Comparison of ENCODE assay signal across 1 cellular context in the genomic region with DNA sequence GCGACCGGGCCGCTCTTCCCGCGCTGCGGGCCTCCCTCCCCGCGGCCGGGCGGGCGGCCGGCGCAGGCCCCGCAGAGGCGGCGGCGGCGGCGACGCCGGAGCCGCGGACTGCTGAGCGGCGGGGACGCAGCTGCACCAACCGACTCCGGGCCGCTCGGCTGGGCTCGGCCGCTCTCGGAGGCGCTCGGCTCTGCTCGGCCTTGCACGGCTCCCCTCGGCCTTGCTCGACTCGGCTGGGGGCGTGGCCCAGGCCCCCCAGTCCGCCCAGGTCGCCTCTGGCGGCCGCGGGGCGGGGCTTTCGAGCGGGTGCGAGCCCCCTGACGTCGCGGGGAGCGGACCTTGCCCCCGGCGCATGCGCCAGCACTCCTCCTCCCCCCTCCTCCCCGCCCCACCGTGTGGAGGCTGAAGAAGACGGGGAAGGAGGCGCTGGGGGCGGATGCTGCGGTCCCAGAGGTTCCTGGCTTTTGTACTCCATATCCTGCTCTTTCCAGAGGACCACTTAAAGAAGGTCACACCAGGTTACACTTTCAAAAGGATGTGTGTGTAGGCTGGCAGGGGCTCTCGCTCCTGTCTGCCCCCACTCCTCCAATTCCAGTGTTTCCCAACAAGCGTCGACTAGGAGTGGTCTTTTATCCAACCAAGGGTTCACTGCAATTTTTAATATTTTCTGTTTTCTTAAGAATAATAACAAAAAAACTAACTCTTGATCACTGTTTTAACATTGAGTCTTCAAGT.
TF ChIP-seq lines count a peak whose summit lies in the region.

A gene with protein sequence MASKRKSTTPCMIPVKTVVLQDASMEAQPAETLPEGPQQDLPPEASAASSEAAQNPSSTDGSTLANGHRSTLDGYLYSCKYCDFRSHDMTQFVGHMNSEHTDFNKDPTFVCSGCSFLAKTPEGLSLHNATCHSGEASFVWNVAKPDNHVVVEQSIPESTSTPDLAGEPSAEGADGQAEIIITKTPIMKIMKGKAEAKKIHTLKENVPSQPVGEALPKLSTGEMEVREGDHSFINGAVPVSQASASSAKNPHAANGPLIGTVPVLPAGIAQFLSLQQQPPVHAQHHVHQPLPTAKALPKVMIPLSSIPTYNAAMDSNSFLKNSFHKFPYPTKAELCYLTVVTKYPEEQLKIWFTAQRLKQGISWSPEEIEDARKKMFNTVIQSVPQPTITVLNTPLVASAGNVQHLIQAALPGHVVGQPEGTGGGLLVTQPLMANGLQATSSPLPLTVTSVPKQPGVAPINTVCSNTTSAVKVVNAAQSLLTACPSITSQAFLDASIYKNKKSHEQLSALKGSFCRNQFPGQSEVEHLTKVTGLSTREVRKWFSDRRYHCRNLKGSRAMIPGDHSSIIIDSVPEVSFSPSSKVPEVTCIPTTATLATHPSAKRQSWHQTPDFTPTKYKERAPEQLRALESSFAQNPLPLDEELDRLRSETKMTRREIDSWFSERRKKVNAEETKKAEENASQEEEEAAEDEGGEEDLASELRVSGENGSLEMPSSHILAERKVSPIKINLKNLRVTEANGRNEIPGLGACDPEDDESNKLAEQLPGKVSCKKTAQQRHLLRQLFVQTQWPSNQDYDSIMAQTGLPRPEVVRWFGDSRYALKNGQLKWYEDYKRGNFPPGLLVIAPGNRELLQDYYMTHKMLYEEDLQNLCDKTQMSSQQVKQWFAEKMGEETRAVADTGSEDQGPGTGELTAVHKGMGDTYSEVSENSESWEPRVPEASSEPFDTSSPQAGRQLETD (minus strand): TSS at position 196 of the 735 bp plus-strand sequence. CDS start 112,815 bp downstream, outside the sequence.

TF ChIP-seq in HepG2, 621 proteins besides CTCF, POLR2A, EP300 and RAD21 (continued from another document and continues in another):
- peak; percentile 64; the same call in 1 of the 2 replicates for TF ChIP-seq KDM2A (CRISPR knock-in tag; IDR thresholded peaks at IDR 0.05; ENCODE audit: borderline replicate concordance, low read depth)
- no peak for TF ChIP-seq GTF2F1 (IDR thresholded peaks at IDR 0.05; ENCODE audit: low read length)
- no peak for TF ChIP-seq RFX1 (IDR thresholded peaks at IDR 0.05)
- TF ChIP-seq, protein P1, sequence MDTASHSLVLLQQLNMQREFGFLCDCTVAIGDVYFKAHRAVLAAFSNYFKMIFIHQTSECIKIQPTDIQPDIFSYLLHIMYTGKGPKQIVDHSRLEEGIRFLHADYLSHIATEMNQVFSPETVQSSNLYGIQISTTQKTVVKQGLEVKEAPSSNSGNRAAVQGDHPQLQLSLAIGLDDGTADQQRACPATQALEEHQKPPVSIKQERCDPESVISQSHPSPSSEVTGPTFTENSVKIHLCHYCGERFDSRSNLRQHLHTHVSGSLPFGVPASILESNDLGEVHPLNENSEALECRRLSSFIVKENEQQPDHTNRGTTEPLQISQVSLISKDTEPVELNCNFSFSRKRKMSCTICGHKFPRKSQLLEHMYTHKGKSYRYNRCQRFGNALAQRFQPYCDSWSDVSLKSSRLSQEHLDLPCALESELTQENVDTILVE (CRISPR knock-in tag; IDR thresholded peaks at IDR 0.05) = no peak
- peak; percentile 13; the same call in 1 of the 2 replicates for TF ChIP-seq KAT7 (CRISPR knock-in tag; IDR thresholded peaks at IDR 0.05; ENCODE audit: borderline replicate concordance)
- no peak for TF ChIP-seq ZNF337 (CRISPR knock-in tag; IDR thresholded peaks at IDR 0.05; ENCODE audit: borderline replicate concordance, low read depth)
- TF ChIP-seq KDM5B (CRISPR knock-in tag; IDR thresholded peaks at IDR 0.05; ENCODE audit: borderline replicate concordance) = peak; percentile 73; the same call in 1 of the 2 replicates
- TF ChIP-seq NFYB (CRISPR knock-in tag; IDR thresholded peaks at IDR 0.05) = 0 out of 2 replicates have a peak, but pooled peaks have one; percentile 9
- no peak for TF ChIP-seq ZNF780A (CRISPR knock-in tag; IDR thresholded peaks at IDR 0.05)
- TF ChIP-seq HHEX (CRISPR knock-in tag; IDR thresholded peaks at IDR 0.05) = no peak
- TF ChIP-seq, protein P2, sequence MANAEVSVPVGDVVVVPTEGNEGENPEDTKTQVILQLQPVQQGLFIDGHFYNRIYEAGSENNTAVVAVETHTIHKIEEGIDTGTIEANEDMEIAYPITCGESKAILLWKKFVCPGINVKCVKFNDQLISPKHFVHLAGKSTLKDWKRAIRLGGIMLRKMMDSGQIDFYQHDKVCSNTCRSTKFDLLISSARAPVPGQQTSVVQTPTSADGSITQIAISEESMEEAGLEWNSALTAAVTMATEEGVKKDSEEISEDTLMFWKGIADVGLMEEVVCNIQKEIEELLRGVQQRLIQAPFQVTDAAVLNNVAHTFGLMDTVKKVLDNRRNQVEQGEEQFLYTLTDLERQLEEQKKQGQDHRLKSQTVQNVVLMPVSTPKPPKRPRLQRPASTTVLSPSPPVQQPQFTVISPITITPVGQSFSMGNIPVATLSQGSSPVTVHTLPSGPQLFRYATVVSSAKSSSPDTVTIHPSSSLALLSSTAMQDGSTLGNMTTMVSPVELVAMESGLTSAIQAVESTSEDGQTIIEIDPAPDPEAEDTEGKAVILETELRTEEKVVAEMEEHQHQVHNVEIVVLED (CRISPR knock-in tag; IDR thresholded peaks at IDR 0.05; ENCODE audit: borderline replicate concordance) = peak; percentile 80
- TF ChIP-seq CCAR2 (optimal IDR thresholded peaks at IDR 0.05; ENCODE audit: low read depth, low read length) = no peak
- no peak for TF ChIP-seq CHD2 (IDR thresholded peaks at IDR 0.05; ENCODE audit: low read depth, low read length)
- TF ChIP-seq, protein P3, sequence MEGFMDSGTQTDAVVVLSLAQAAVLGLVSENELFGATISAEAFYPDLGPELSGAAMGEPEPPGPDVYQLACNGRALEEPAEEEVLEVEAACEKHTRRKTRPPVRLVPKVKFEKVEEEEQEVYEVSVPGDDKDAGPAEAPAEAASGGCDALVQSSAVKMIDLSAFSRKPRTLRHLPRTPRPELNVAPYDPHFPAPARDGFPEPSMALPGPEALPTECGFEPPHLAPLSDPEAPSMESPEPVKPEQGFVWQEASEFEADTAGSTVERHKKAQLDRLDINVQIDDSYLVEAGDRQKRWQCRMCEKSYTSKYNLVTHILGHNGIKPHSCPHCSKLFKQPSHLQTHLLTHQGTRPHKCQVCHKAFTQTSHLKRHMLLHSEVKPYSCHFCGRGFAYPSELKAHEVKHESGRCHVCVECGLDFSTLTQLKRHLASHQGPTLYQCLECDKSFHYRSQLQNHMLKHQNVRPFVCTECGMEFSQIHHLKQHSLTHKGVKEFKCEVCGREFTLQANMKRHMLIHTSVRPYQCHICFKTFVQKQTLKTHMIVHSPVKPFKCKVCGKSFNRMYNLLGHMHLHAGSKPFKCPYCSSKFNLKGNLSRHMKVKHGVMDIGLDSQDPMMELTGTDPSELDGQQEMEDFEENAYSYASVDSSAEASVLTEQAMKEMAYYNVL (CRISPR knock-in tag; IDR thresholded peaks at IDR 0.05; ENCODE audit: borderline replicate concordance) = peak; percentile 69; the same call in 1 of the 2 replicates
- no peak for TF ChIP-seq ZNF562 (CRISPR knock-in tag; IDR thresholded peaks at IDR 0.05; ENCODE audit: borderline replicate concordance)
- no peak for TF ChIP-seq GABPA (IDR thresholded peaks at IDR 0.05; ENCODE audit: low read depth, low read length)
- no peak for TF ChIP-seq GABPA (CRISPR knock-in tag; IDR thresholded peaks at IDR 0.05; ENCODE audit: low read depth)
- no peak; the same call in 1 of the 2 replicates for TF ChIP-seq CBX5 (CRISPR knock-in tag; IDR thresholded peaks at IDR 0.05; ENCODE audit: borderline replicate concordance)
- TF ChIP-seq MED13 (CRISPR knock-in tag; IDR thresholded peaks at IDR 0.05) = 0 out of 2 replicates have a peak, but pooled peaks have one; percentile 18
- TF ChIP-seq, protein P4, sequence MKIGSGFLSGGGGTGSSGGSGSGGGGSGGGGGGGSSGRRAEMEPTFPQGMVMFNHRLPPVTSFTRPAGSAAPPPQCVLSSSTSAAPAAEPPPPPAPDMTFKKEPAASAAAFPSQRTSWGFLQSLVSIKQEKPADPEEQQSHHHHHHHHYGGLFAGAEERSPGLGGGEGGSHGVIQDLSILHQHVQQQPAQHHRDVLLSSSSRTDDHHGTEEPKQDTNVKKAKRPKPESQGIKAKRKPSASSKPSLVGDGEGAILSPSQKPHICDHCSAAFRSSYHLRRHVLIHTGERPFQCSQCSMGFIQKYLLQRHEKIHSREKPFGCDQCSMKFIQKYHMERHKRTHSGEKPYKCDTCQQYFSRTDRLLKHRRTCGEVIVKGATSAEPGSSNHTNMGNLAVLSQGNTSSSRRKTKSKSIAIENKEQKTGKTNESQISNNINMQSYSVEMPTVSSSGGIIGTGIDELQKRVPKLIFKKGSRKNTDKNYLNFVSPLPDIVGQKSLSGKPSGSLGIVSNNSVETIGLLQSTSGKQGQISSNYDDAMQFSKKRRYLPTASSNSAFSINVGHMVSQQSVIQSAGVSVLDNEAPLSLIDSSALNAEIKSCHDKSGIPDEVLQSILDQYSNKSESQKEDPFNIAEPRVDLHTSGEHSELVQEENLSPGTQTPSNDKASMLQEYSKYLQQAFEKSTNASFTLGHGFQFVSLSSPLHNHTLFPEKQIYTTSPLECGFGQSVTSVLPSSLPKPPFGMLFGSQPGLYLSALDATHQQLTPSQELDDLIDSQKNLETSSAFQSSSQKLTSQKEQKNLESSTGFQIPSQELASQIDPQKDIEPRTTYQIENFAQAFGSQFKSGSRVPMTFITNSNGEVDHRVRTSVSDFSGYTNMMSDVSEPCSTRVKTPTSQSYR (CRISPR knock-in tag; IDR thresholded peaks at IDR 0.05; ENCODE audit: borderline replicate concordance) = peak; percentile 82
- TF ChIP-seq, protein P5, sequence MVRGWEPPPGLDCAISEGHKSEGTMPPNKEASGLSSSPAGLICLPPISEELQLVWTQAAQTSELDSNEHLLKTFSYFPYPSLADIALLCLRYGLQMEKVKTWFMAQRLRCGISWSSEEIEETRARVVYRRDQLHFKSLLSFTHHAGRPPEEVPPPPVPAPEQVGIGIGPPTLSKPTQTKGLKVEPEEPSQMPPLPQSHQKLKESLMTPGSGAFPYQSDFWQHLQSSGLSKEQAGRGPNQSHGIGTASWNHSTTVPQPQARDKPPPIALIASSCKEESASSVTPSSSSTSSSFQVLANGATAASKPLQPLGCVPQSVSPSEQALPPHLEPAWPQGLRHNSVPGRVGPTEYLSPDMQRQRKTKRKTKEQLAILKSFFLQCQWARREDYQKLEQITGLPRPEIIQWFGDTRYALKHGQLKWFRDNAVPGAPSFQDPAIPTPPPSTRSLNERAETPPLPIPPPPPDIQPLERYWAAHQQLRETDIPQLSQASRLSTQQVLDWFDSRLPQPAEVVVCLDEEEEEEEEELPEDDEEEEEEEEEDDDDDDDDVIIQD (CRISPR knock-in tag; IDR thresholded peaks at IDR 0.05; ENCODE audit: low read depth) = no peak
- TF ChIP-seq ZNF619 (CRISPR knock-in tag; IDR thresholded peaks at IDR 0.05) = peak; percentile 59; the same call in 1 of the 2 replicates
- TF ChIP-seq JUNB (CRISPR knock-in tag; IDR thresholded peaks at IDR 0.05; ENCODE audit: borderline replicate concordance) = no peak
- no peak for TF ChIP-seq ZNF282 (IDR thresholded peaks at IDR 0.05; ENCODE audit: partially characterized antibody)
- TF ChIP-seq ZNF451 (CRISPR knock-in tag; IDR thresholded peaks at IDR 0.05) = peak; percentile 27; the same call in 1 of the 2 replicates
- TF ChIP-seq, protein P6, sequence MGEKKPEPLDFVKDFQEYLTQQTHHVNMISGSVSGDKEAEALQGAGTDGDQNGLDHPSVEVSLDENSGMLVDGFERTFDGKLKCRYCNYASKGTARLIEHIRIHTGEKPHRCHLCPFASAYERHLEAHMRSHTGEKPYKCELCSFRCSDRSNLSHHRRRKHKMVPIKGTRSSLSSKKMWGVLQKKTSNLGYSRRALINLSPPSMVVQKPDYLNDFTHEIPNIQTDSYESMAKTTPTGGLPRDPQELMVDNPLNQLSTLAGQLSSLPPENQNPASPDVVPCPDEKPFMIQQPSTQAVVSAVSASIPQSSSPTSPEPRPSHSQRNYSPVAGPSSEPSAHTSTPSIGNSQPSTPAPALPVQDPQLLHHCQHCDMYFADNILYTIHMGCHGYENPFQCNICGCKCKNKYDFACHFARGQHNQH (CRISPR knock-in tag; IDR thresholded peaks at IDR 0.05) = peak; percentile 66; the same call in 1 of the 2 replicates
- TF ChIP-seq, protein P7, sequence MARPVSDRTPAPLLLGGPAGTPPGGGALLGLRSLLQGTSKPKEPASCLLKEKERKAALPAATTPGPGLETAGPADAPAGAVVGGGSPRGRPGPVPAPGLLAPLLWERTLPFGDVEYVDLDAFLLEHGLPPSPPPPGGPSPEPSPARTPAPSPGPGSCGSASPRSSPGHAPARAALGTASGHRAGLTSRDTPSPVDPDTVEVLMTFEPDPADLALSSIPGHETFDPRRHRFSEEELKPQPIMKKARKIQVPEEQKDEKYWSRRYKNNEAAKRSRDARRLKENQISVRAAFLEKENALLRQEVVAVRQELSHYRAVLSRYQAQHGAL (CRISPR knock-in tag; IDR thresholded peaks at IDR 0.05; ENCODE audit: not compliant biosample characterization) = no peak
- no peak for TF ChIP-seq MAFG (CRISPR knock-in tag; IDR thresholded peaks at IDR 0.05)
- peak; percentile 21; the same call in 1 of the 2 replicates for TF ChIP-seq ZSCAN21 (CRISPR knock-in tag; IDR thresholded peaks at IDR 0.05; ENCODE audit: borderline replicate concordance)
- TF ChIP-seq RFX3 (CRISPR knock-in tag; IDR thresholded peaks at IDR 0.05) = no peak
- peak; percentile 75 for TF ChIP-seq ZNF883 (CRISPR knock-in tag; IDR thresholded peaks at IDR 0.05; ENCODE audit: not compliant biosample characterization)
- TF ChIP-seq MZF1 (CRISPR knock-in tag; IDR thresholded peaks at IDR 0.05; ENCODE audit: borderline replicate concordance) = no peak
- TF ChIP-seq ZSCAN12 (CRISPR knock-in tag; IDR thresholded peaks at IDR 0.05) = no peak
- TF ChIP-seq, protein P8, sequence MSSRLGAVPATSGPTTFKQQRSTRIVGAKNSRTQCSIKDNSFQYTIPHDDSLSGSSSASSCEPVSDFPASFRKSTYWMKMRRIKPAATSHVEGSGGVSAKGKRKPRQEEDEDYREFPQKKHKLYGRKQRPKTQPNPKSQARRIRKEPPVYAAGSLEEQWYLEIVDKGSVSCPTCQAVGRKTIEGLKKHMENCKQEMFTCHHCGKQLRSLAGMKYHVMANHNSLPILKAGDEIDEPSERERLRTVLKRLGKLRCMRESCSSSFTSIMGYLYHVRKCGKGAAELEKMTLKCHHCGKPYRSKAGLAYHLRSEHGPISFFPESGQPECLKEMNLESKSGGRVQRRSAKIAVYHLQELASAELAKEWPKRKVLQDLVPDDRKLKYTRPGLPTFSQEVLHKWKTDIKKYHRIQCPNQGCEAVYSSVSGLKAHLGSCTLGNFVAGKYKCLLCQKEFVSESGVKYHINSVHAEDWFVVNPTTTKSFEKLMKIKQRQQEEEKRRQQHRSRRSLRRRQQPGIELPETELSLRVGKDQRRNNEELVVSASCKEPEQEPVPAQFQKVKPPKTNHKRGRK (CRISPR knock-in tag; IDR thresholded peaks at IDR 0.05) = no peak
- TF ChIP-seq, protein P9, sequence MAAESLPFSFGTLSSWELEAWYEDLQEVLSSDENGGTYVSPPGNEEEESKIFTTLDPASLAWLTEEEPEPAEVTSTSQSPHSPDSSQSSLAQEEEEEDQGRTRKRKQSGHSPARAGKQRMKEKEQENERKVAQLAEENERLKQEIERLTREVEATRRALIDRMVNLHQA (CRISPR knock-in tag; IDR thresholded peaks at IDR 0.05) = no peak
- 0 out of 2 replicates have a peak, but pooled peaks have one; percentile 30 for TF ChIP-seq RELA (CRISPR knock-in tag; IDR thresholded peaks at IDR 0.05)
- TF ChIP-seq NFATC3 (CRISPR knock-in tag; IDR thresholded peaks at IDR 0.05) = no peak
